ENCODE assay signal across 1 cellular context in genomic region chr2:202169826-202170424, GRCh38.
TF ChIP-seq lines count a peak whose summit lies in the region.

No MANE protein-coding gene starts in this region.

TF ChIP-seq in WTC11, 78 proteins besides CTCF, POLR2A, EP300 and RAD21 (continued from another document):
- TF ChIP-seq IRF1 (CRISPR knock-in tag; IDR thresholded peaks at IDR 0.05): no peak
- no peak for TF ChIP-seq ATF1 (CRISPR knock-in tag; IDR thresholded peaks at IDR 0.05)
- no peak for TF ChIP-seq ELF4 (CRISPR knock-in tag; IDR thresholded peaks at IDR 0.05; ENCODE audit: low read depth)
- no peak for TF ChIP-seq ZMAT4 (CRISPR knock-in tag; IDR thresholded peaks at IDR 0.05)
- TF ChIP-seq ZNF121 (CRISPR knock-in tag; IDR thresholded peaks at IDR 0.05): no peak
- no peak for TF ChIP-seq ARID4B (CRISPR knock-in tag; IDR thresholded peaks at IDR 0.05; ENCODE audit: borderline replicate concordance)
- no peak for TF ChIP-seq ZNF512 (CRISPR knock-in tag; IDR thresholded peaks at IDR 0.05; ENCODE audit: borderline replicate concordance)
- TF ChIP-seq MYBL2 (CRISPR knock-in tag; IDR thresholded peaks at IDR 0.05): no peak
- TF ChIP-seq ZNF138 (CRISPR knock-in tag; conservative IDR thresholded peaks at IDR 0.05): no peak
- TF ChIP-seq TP53 (CRISPR knock-in tag; IDR thresholded peaks at IDR 0.05): no peak
- TF ChIP-seq JAZF1 (CRISPR knock-in tag; IDR thresholded peaks at IDR 0.05): no peak
TF ChIP-seq in WTC11: peak in this region for 0.
